Comparison of ENCODE assay signal across 8 cellular contexts in genomic region chr13:41222259-41222852, GRCh38. TPM values are rescaled to one million over a fixed set of nuclear protein-coding genes. Genes with fewer than 3 reads are reported as not detected.
DNase-seq lines count a peak whose midpoint lies in the region; ATAC-seq, FAIRE-seq and TF ChIP-seq lines count a peak whose summit lies in the region.

No MANE protein-coding gene starts in this region.

- no peak overlapping the region for H3K4me2 ChIP-seq in PC-3 (ENCODE audit: low read length)

- H3K4me3 ChIP-seq in PC-3 (ENCODE audit: low read length), result no peak overlapping the region
- H3K4me3 ChIP-seq in pancreas, result no peak overlapping the region

- no peaks in the 10 kb centered on the region for H3K79me2 ChIP-seq in PC-3 (ENCODE audit: low read length)

- ATAC-seq in GM18508 (IDR thresholded peaks at IDR 0.05; ENCODE audit: insufficient read depth, unreplicated experiment), result peak; percentile 65
- ATAC-seq in HG03457 (IDR thresholded peaks at IDR 0.05; ENCODE audit: unreplicated experiment), result peak; percentile 73
- ATAC-seq in PC-3, result peak; percentile 64
- peak; percentile 92 for ATAC-seq in foreskin keratinocyte
- peak; percentile 83 to 96 (median 95) for ATAC-seq in pancreas
- no peak for ATAC-seq in HG02884 (IDR thresholded peaks at IDR 0.05; ENCODE audit: unreplicated experiment)

- H2AFZ ChIP-seq in PC-3 (ENCODE audit: low read length), result no peak overlapping the region

- no peaks in the 10 kb centered on the region for H3K27me3 Mint-ChIP-seq in activated T-helper 1 cell treated with anti-CD3 and anti-CD28 coated beads, Interleukin-12 subunit alpha, Interleukin-12 subunit beta, Interleukin-2, Interleukin-4 antibody, amounts not matched to agents 30 ng/mL and 10 ng/mL and 1 ng/mL, durations not matched to agents 14 hours and 24 hours and 36 hours (ENCODE audit: insufficient read depth)

- H3F3A ChIP-seq in PC-3 (ENCODE audit: low read length, unreplicated experiment), result no peaks in the 10 kb centered on the region

- H3K9me3 Mint-ChIP-seq in activated T-helper 1 cell treated with anti-CD3 and anti-CD28 coated beads, Interleukin-12 subunit alpha, Interleukin-12 subunit beta, Interleukin-2, Interleukin-4 antibody, amounts not matched to agents 30 ng/mL and 10 ng/mL and 1 ng/mL, durations not matched to agents 14 hours and 24 hours and 36 hours, result no peaks in the 10 kb centered on the region

- H3K36me3 ChIP-seq in PC-3 (ENCODE audit: low read depth, low read length), result no peaks in the 10 kb centered on the region
- peaks cover 0 to 4% (median 0%) of the 10 kb centered on the region in 3 donors for H3K36me3 ChIP-seq in pancreas

- H3K9ac ChIP-seq in PC-3 (ENCODE audit: low read length), result no peak overlapping the region

- 36 to 41% methylated on average over 6 of the region's 6 CpGs for WGBS in pancreas, 2 donors

- BruUV-seq in PC-3 (replicated peaks; lab: Mats Ljungman, UMichigan), result no TSS peak

- H3K9me3 ChIP-seq in PC-3 (ENCODE audit: low read length) (no peaks in the 10 kb centered on the region), pancreas (no peaks in the 10 kb centered on the region)

- no peak overlapping the region for H3K4me3 Mint-ChIP-seq in activated T-helper 1 cell treated with anti-CD3 and anti-CD28 coated beads, Interleukin-12 subunit alpha, Interleukin-12 subunit beta, Interleukin-2, Interleukin-4 antibody, amounts not matched to agents 30 ng/mL and 10 ng/mL and 1 ng/mL, durations not matched to agents 14 hours and 24 hours and 36 hours

- H3K4me1 ChIP-seq in PC-3 (ENCODE audit: insufficient read depth, low read length) (peaks cover 11% of the 10 kb centered on the region; the same call in 1 of the 2 replicates), foreskin keratinocyte (peaks cover 14% of the 10 kb centered on the region), pancreas (no peaks in the 10 kb centered on the region)

- DNase-seq in AML-193 (lab: John Stamatoyannopoulos, UW) (peak; percentile 72), PC-3 (peak; percentile 72), foreskin keratinocyte (peak; percentile 50 to 73), pancreas (peak in 3 of 6 donors; percentile 25 to 64 (median 39))
- peak; percentile 40 for DNase-seq in activated T-helper 1 cell treated with anti-CD3 and anti-CD28 coated beads, Interleukin-12 subunit alpha, Interleukin-12 subunit beta, Interleukin-2, Interleukin-4 antibody, amounts not matched to agents 30 ng/mL and 10 ng/mL and 1 ng/mL, durations not matched to agents 14 hours and 24 hours and 36 hours (ENCODE audit: low spot score)

- peak; percentile 83 for FAIRE-seq in pancreas (lab: Jason Lieb, UNC)

- peaks cover 13% of the 10 kb centered on the region for H3K36me3 Mint-ChIP-seq in activated T-helper 1 cell treated with anti-CD3 and anti-CD28 coated beads, Interleukin-12 subunit alpha, Interleukin-12 subunit beta, Interleukin-2, Interleukin-4 antibody, amounts not matched to agents 30 ng/mL and 10 ng/mL and 1 ng/mL, durations not matched to agents 14 hours and 24 hours and 36 hours (ENCODE audit: low read depth)

- CTCF ChIA-PET in PC-3 (lab: Charles Lee), result no interaction called here

- TF ChIP-seq CTCF in PC-3 (conservative IDR thresholded peaks at IDR 0.05; ENCODE audit: low read depth, low read length) (peak; percentile 72), foreskin keratinocyte (conservative IDR thresholded peaks at IDR 0.05) (peak; percentile 86), pancreas (IDR thresholded peaks at IDR 0.05) (peak; percentile 51 to 88 (median 74))

- H3K27ac Mint-ChIP-seq in activated T-helper 1 cell treated with anti-CD3 and anti-CD28 coated beads, Interleukin-12 subunit alpha, Interleukin-12 subunit beta, Interleukin-2, Interleukin-4 antibody, amounts not matched to agents 30 ng/mL and 10 ng/mL and 1 ng/mL, durations not matched to agents 14 hours and 24 hours and 36 hours, result no peak overlapping the region

- H3K27me3 ChIP-seq in PC-3 (ENCODE audit: low read length), result no peaks in the 10 kb centered on the region
- H3K27me3 ChIP-seq in foreskin keratinocyte, result no peaks in the 10 kb centered on the region
- no peaks in the 10 kb centered on the region for H3K27me3 ChIP-seq in pancreas

- no peaks in the 10 kb centered on the region for H3K4me1 Mint-ChIP-seq in activated T-helper 1 cell treated with anti-CD3 and anti-CD28 coated beads, Interleukin-12 subunit alpha, Interleukin-12 subunit beta, Interleukin-2, Interleukin-4 antibody, amounts not matched to agents 30 ng/mL and 10 ng/mL and 1 ng/mL, durations not matched to agents 14 hours and 24 hours and 36 hours (ENCODE audit: low read depth)

- H3K9me2 ChIP-seq in PC-3 (replicated peaks; ENCODE audit: low read length), result no peaks in the 10 kb centered on the region

- POLR2A ChIA-PET in PC-3 (lab: Charles Lee; ENCODE audit: unreplicated experiment), result no interaction called here

- no peaks in the 10 kb centered on the region for H4K20me1 ChIP-seq in PC-3 (ENCODE audit: low read length)

- H3K27ac ChIP-seq in PC-3 (ENCODE audit: low read length) (no peak overlapping the region), foreskin keratinocyte (no peak overlapping the region), pancreas (no peak overlapping the region)

- intact Hi-C loops in PC-3 (cut with micrococcal nuclease) (loop anchor here (1.0 kb wide), 1 partner anchor 147 kb away; no protein-coding TSS in a partner anchor), pancreas (cut with DNase I) (loop anchor here in 1 of 3 donors (5.0 kb wide), 1 partner anchor 145 kb away; no protein-coding TSS in a partner anchor)
- intact Hi-C loops in activated T-helper 1 cell treated with anti-CD3 and anti-CD28 coated beads, Interleukin-12 subunit alpha, Interleukin-12 subunit beta, Interleukin-2, Interleukin-4 antibody, amounts not matched to agents 30 ng/mL and 10 ng/mL and 1 ng/mL, durations not matched to agents 14 hours and 24 hours and 36 hours (cut with micrococcal nuclease), result loop anchor here (1.0 kb wide), 4 partner anchors 28 to 168 kb away; partner anchors contain the start of genes KBTBD6 and KBTBD7

RNA-seq across cellular contexts. Expression of gene KBTBD7, which starts 28.0 kb away (rescaled TPM):
- total RNA-seq in PC-3 (2014; rRNA removed) (1.0 and 1.6 TPM in 2 replicates), foreskin keratinocyte (4.2 and 4.5 TPM in 2 replicates), pancreas (1 to 10 TPM; 2.7 to 5.9 (median 4.1) TPM)
- 6.2 and 6.3 TPM in 2 replicates for total RNA-seq in activated T-helper 1 cell treated with anti-CD3 and anti-CD28 coated beads, Interleukin-12 subunit alpha, Interleukin-12 subunit beta, Interleukin-2, Interleukin-4 antibody, amounts not matched to agents 30 ng/mL and 10 ng/mL and 1 ng/mL, durations not matched to agents 14 hours and 24 hours and 36 hours
- polyA plus RNA-seq in foreskin keratinocyte (1.2 and 1.6 TPM in 2 replicates), pancreas (1 to 10 TPM; 1.9 to 3.7 TPM)

RNA-seq across cellular contexts. Expression of gene MTRF1, which starts 41.0 kb away (rescaled TPM):
- total RNA-seq in PC-3 (2014; rRNA removed) (4.7 and 8.2 TPM in 2 replicates), foreskin keratinocyte (11.1 and 11.5 TPM in 2 replicates), pancreas (10 to 100 TPM in 2 of 6 donors, 1 to 10 TPM in 4; 6.5 to 15.3 (median 9.0) TPM)
- 17.5 and 20.2 TPM in 2 replicates for total RNA-seq in activated T-helper 1 cell treated with anti-CD3 and anti-CD28 coated beads, Interleukin-12 subunit alpha, Interleukin-12 subunit beta, Interleukin-2, Interleukin-4 antibody, amounts not matched to agents 30 ng/mL and 10 ng/mL and 1 ng/mL, durations not matched to agents 14 hours and 24 hours and 36 hours
- polyA plus RNA-seq in foreskin keratinocyte (4.7 and 7.7 TPM in 2 replicates), pancreas (10 to 100 TPM; 13.0 to 19.8 TPM)
